In the genomic region with DNA sequence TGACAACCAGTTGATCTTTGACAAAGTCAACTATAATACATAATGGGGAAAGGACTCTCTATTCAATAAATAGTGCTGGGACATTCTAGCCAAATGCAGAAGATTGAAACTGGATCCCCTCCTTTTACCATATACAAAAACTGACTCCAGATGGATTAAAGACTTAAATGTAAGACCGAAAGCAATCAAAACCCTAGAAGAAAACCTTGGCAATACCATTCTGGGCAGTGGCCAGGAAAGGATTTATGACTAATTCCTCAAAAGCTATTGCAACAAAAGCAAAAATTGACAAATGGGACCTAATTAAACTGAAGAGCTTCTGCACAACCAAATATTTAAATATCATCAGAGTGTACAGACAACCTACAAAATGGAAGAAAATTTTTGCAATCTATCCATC, we compare ENCODE assay signal across 22 cellular contexts.
"Had no signal": no experiment of that assay in that cellular context is flagged by ENCODE, and none has a peak within 500 bp of the region (broad histone marks: within the 10 kb centered on the region; RNA-seq: fewer than 3 reads in every experiment).

No MANE protein-coding gene starts in this region.

- H3K36me3 ChIP-seq: brain microvascular endothelial cell, lower lobe of right lung, thyroid gland, upper lobe of right lung had no signal

- DNase-seq: activated CD4-positive, alpha-beta T cell treated with anti-CD3 and anti-CD28 coated beads, Interleukin-2, amount 10 ng/mL, durations not matched to agents 7 days and 5 days; activated CD4-positive, CD25-positive, alpha-beta regulatory T cell treated with anti-CD3 and anti-CD28 coated beads, Interleukin-2, amount 50 U/mL, for 72 hours; activated gamma-delta T cell treated with Interleukin-2 at 50 U/mL for 16 hours; activated T-cell treated with anti-CD3 and anti-CD28 coated beads, Interleukin-2, amount 50 U/mL, for 1 hour; brain microvascular endothelial cell; central memory CD4-positive, alpha-beta T cell; dorsolateral prefrontal cortex; effector memory CD8-positive, alpha-beta T cell; esophagus squamous epithelium; heart left ventricle; lower lobe of right lung; naive thymus-derived CD4-positive, alpha-beta T cell; occipital lobe; posterior cingulate gyrus; stimulated activated CD4-positive, alpha-beta T cell treated with anti-CD3 and anti-CD28 coated beads, Interleukin-12 subunit alpha, Interleukin-12 subunit beta, amount 100 ng/mL, for 4 hours; stimulated activated CD4-positive, alpha-beta T cell treated with anti-CD3 and anti-CD28 coated beads, Interleukin-4, amount 100 ng/mL, for 4 hours; substantia nigra; T-cell; thyroid gland; upper lobe of right lung had no signal

- H3K4me1 ChIP-seq: ascending aorta, esophagus squamous epithelium, heart left ventricle, lower lobe of right lung, thyroid gland, upper lobe of right lung had no signal

- H3K4me3 ChIP-seq: ascending aorta, dorsolateral prefrontal cortex, esophagus squamous epithelium, heart left ventricle, lower lobe of right lung, thyroid gland, upper lobe of right lung had no signal

- H3K27me3 ChIP-seq: ascending aorta, brain microvascular endothelial cell, dorsolateral prefrontal cortex, esophagus squamous epithelium, heart left ventricle, thyroid gland, upper lobe of right lung had no signal

- H3K9me3 ChIP-seq: thyroid gland had no signal

- H3K27ac ChIP-seq: ascending aorta, brain microvascular endothelial cell, dorsolateral prefrontal cortex, esophagus squamous epithelium, heart left ventricle, lower lobe of right lung, thyroid gland, upper lobe of right lung, VCaP had no signal
